Comparison of ENCODE assay signal across 25 cellular contexts in the genomic region with DNA sequence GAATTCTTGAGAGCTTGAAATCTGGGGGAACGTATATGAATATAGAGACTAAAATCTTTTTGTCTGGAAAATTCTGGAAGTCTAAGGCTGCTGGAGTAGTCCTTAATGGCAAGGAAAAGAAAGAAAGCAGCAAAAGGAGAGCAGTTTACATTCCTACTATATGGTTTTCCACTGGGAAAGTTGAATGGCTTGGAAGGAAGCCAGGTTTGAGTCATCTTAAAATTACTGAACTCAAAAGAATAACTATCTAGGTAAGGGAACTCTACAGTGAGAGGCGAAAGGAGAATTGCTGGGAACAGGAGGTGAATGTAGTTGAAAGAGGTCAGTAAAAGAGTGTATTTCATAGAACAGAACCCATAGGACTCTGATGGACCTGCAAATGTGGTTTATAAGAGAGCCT.
DNase-seq lines count a peak whose midpoint lies in the region; ATAC-seq and TF ChIP-seq lines count a peak whose summit lies in the region.
"Had no signal": no experiment of that assay in that cellular context is flagged by ENCODE, and none has a peak within 500 bp of the region (broad histone marks: within the 10 kb centered on the region; RNA-seq: fewer than 3 reads in every experiment).

No MANE protein-coding gene starts in this region.

- H3K9ac ChIP-seq in endodermal cell (ENCODE audit: extremely low read depth, low read length, poor library complexity, severe bottlenecking): no peak overlapping the region
- H3K9ac ChIP-seq: KMS-11 had no signal

- no peaks in the 10 kb centered on the region for H3K9me3 ChIP-seq in endodermal cell (ENCODE audit: control insufficient read depth, low read length)
- H3K9me3 ChIP-seq: vagina had no signal

- H3K36me3 Mint-ChIP-seq in endodermal cell (ENCODE audit: low read depth): no peaks in the 10 kb centered on the region
- H3K36me3 Mint-ChIP-seq: activated naive CD4-positive, alpha-beta T cell treated with anti-CD3 and anti-CD28 coated beads, Interleukin-2, amount 10 ng/mL, durations not matched to agents 7 days and 5 days; brain; CD14-positive monocyte; immature natural killer cell had no signal

- no peak overlapping the region for H3K27ac ChIP-seq in endodermal cell (ENCODE audit: low read depth, low read length)
- H3K27ac ChIP-seq: heart right ventricle, KMS-11, vagina had no signal

- no peak overlapping the region for H3K4me3 ChIP-seq in astrocyte of the cerebellum (ENCODE audit: low read depth, low read length)
- no peak overlapping the region for H3K4me3 ChIP-seq in fibroblast of the aortic adventitia (ENCODE audit: low read depth, low read length)
- H3K4me3 ChIP-seq in endodermal cell (ENCODE audit: low read length): no peak overlapping the region
- H3K4me3 ChIP-seq: heart right ventricle, vagina had no signal

- no peak for TF ChIP-seq CTCF in astrocyte of the cerebellum (IDR thresholded peaks at IDR 0.05; ENCODE audit: low read depth, low read length, missing control alignments)
- no peak for TF ChIP-seq CTCF in fibroblast of the aortic adventitia (IDR thresholded peaks at IDR 0.05; ENCODE audit: insufficient read depth, low read length)
- TF ChIP-seq CTCF in endodermal cell (conservative IDR thresholded peaks at IDR 0.05): no peak

- no peaks in the 10 kb centered on the region for H3K4me1 ChIP-seq in endodermal cell (ENCODE audit: control insufficient read depth, insufficient read depth, low read length)
- H3K4me1 ChIP-seq: heart right ventricle, vagina had no signal

- ATAC-seq in GM21528 (IDR thresholded peaks at IDR 0.05; ENCODE audit: low FRiP score, unreplicated experiment): no peak
- no peak for ATAC-seq in HG02623 (IDR thresholded peaks at IDR 0.05; ENCODE audit: unreplicated experiment)
- ATAC-seq: activated CD8-positive, alpha-beta T cell treated with anti-CD3 and anti-CD28 coated beads for 36 hours; esophagus mucosa; heart right ventricle had no signal

- WGBS in endodermal cell (ENCODE audit: insufficient coverage in 1 of 2, insufficient read length in 1 of 2), 2 experiments: 88 to 100% methylated on average over 1 to 2 of the region's 2 CpGs

- H3K9me3 Mint-ChIP-seq in endodermal cell: peaks cover 4% of the 10 kb centered on the region
- H3K9me3 Mint-ChIP-seq: activated CD8-positive, alpha-beta T cell treated with anti-CD3 and anti-CD28 coated beads for 36 hours; activated naive CD4-positive, alpha-beta T cell treated with anti-CD3 and anti-CD28 coated beads, Interleukin-2, amount 10 ng/mL, durations not matched to agents 7 days and 5 days; brain had no signal

- H3K36me3 ChIP-seq in endodermal cell (ENCODE audit: control insufficient read depth, insufficient read depth, low read length): no peaks in the 10 kb centered on the region
- H3K36me3 ChIP-seq: heart right ventricle, vagina had no signal

- H3K27me3 ChIP-seq in endodermal cell (ENCODE audit: control insufficient read depth, insufficient read depth, low read length, poor library complexity, severe bottlenecking): no peaks in the 10 kb centered on the region
- H3K27me3 ChIP-seq: heart right ventricle, vagina had no signal

- no peak overlapping the region for H3K4me3 Mint-ChIP-seq in endodermal cell
- H3K4me3 Mint-ChIP-seq: activated CD8-positive, alpha-beta T cell treated with anti-CD3 and anti-CD28 coated beads for 36 hours; activated naive CD4-positive, alpha-beta T cell treated with anti-CD3 and anti-CD28 coated beads, Interleukin-2, amount 10 ng/mL, durations not matched to agents 7 days and 5 days; activated T-cell treated with anti-CD3 and anti-CD28 coated beads, Interleukin-2, amount 50 U/mL, for 24 hours; brain; CD14-positive monocyte; immature natural killer cell had no signal

- in situ Hi-C loops in astrocyte of the cerebellum (cut with HindIII; ENCODE audit: low sequenced_read_pairs): no loop called here

- DNase-seq in A172 (ENCODE audit: low spot score): peak; percentile 53
- peak; percentile 60 for DNase-seq in HT1080 (ENCODE audit: low read depth)
- DNase-seq in astrocyte of the cerebellum (ENCODE audit: low read depth): peak; percentile 53
- peak; percentile 54 for DNase-seq in fibroblast of the aortic adventitia (ENCODE audit: low read depth)
- DNase-seq in cardiac septum (ENCODE audit: low spot score): no peak
- DNase-seq in endodermal cell: no peak
- DNase-seq: activated CD8-positive, alpha-beta T cell treated with anti-CD3 and anti-CD28 coated beads for 36 hours; activated naive CD4-positive, alpha-beta T cell treated with anti-CD3 and anti-CD28 coated beads, Interleukin-2, amount 10 ng/mL, durations not matched to agents 7 days and 5 days; activated T-cell treated with anti-CD3 and anti-CD28 coated beads, Interleukin-2, amount 50 U/mL, for 24 hours; heart right ventricle; immature natural killer cell; NCI-H1105 treated with DMSO at 0.1 percent for 48 hours; NCI-H2171; NCI-H774; nucleus accumbens; retina; stimulated activated CD8-positive, alpha-beta memory T cell treated with anti-CD3 and anti-CD28 coated beads, Interleukin-4, amount 100 ng/mL, for 48 hours; substantia nigra had no signal

- H3K27ac Mint-ChIP-seq in endodermal cell: no peak overlapping the region
- H3K27ac Mint-ChIP-seq: activated CD8-positive, alpha-beta T cell treated with anti-CD3 and anti-CD28 coated beads for 36 hours; activated naive CD4-positive, alpha-beta T cell treated with anti-CD3 and anti-CD28 coated beads, Interleukin-2, amount 10 ng/mL, durations not matched to agents 7 days and 5 days; activated T-cell treated with anti-CD3 and anti-CD28 coated beads, Interleukin-2, amount 50 U/mL, for 24 hours; brain; CD14-positive monocyte; immature natural killer cell had no signal

- intact Hi-C loops in cardiac septum (cut with DNase I): no loop called here

- no peaks in the 10 kb centered on the region for H3K4me1 Mint-ChIP-seq in endodermal cell
- H3K4me1 Mint-ChIP-seq: activated naive CD4-positive, alpha-beta T cell treated with anti-CD3 and anti-CD28 coated beads, Interleukin-2, amount 10 ng/mL, durations not matched to agents 7 days and 5 days; brain; CD14-positive monocyte; immature natural killer cell had no signal

- no peaks in the 10 kb centered on the region for H3K27me3 Mint-ChIP-seq in endodermal cell (ENCODE audit: insufficient read depth)
- H3K27me3 Mint-ChIP-seq: activated CD8-positive, alpha-beta T cell treated with anti-CD3 and anti-CD28 coated beads for 36 hours; activated naive CD4-positive, alpha-beta T cell treated with anti-CD3 and anti-CD28 coated beads, Interleukin-2, amount 10 ng/mL, durations not matched to agents 7 days and 5 days; activated T-cell treated with anti-CD3 and anti-CD28 coated beads, Interleukin-2, amount 50 U/mL, for 24 hours had no signal

Comparison
In these comparisons a context has a peak if more than half of its experiments do, and no peak if none do; other contexts are left out.
1. DNase-seq: peak in A172 (single experiment), HT1080 (single experiment), astrocyte of the cerebellum (single experiment) and fibroblast of the aortic adventitia (single experiment); none in cardiac septum (single experiment) and endodermal cell (single experiment).